In the genomic region with DNA sequence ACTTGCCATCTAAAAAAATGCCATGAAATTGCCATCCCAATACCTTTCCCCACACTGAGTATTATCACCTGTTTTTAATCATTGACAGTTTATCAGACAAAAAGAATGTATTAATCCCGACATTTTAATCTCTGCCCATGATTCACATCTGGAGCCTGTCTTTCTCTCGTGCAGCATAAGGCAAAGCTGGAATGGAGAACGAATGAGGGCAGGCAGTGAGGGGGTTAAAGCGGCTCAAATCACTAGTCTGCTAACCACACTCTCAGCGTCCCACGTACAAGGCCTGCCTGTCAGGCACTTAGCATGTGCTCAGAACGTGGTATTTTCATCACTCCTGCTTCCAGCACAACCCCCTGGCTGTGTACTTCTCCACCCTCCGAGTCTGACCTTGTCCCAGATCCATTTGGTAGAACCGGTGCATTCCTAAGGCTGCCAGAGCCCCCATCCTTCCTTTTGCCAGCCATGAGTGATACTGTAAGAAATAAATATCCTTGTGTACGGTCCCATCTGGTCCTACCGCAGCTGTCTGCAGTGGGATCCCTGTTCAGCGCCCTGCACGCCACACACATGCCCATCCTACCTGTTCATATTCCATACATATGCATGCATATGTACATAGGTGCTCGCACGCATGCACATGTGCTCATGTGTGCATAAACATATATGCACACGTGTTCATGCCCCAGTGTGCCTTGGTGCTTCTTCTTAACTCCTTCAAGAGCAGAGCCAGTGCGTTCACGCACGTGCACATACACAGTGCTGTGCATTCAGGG, we compare ENCODE assay signal across 18 cellular contexts. TPM values are rescaled to one million over a fixed set of nuclear protein-coding genes. Genes with fewer than 3 reads are reported as not detected.
DNase-seq lines count a peak whose midpoint lies in the region; ATAC-seq and TF ChIP-seq lines count a peak whose summit lies in the region.
"Had no signal": no experiment of that assay in that cellular context is flagged by ENCODE, and none has a peak within 500 bp of the region (broad histone marks: within the 10 kb centered on the region; RNA-seq: fewer than 3 reads in every experiment).

No MANE protein-coding gene starts in this region.

- CTCF ChIA-PET in SK-N-SH (lab: Yijun Ruan, JAX) (interaction anchor here (0.9 to 2.3 kb wide), 4 partner anchors 9 to 92 kb away, joined by 3 to 8 read pairs (median 6); no protein-coding TSS in a partner anchor), PC-3 (lab: Charles Lee) (no interaction called here)
- CTCF ChIA-PET in activated CD4-positive, alpha-beta memory T cell treated with anti-CD3 and anti-CD28 coated beads for 36 hours (lab: Charles Lee), result no interaction called here

- peak overlapping the region in 1 of 2 experiments; percentile 12; a peak in 2 of 4 replicates for H3K27ac ChIP-seq in SK-N-SH (ENCODE audit: low read depth in 2 of 2, low read length in 1 of 2)
- H3K27ac ChIP-seq in testis, result peak overlapping the region; percentile 21 to 84
- no peak overlapping the region for H3K27ac ChIP-seq in PC-3 (ENCODE audit: low read length)
- H3K27ac ChIP-seq: epithelial cell of prostate had no signal

- H3K27ac Mint-ChIP-seq in dendritic cell treated with granulocyte-macrophage colony-stimulating factor and Interleukin-4, amounts not matched to agents 40 ng/mL and 50 ng/mL, for 4 days, result peak overlapping the region; percentile 83
- peak overlapping the region; percentile 99 for H3K27ac Mint-ChIP-seq in mesothelial cell of epicardium
- H3K27ac Mint-ChIP-seq in activated CD4-positive, alpha-beta memory T cell treated with anti-CD3 and anti-CD28 coated beads for 36 hours, result no peak overlapping the region
- H3K27ac Mint-ChIP-seq: stimulated activated naive CD8-positive, alpha-beta T cell treated with anti-CD3 and anti-CD28 coated beads, Interleukin-15, amount 100 ng/mL, for 72 hours; T-helper 2 cell treated with Interferon-gamma antibody and Interleukin-4, amounts not matched to agents 5 μg/mL and 100 μg/mL, for 36 hours had no signal

- no peaks in the 10 kb centered on the region for H3K27me3 Mint-ChIP-seq in dendritic cell treated with granulocyte-macrophage colony-stimulating factor and Interleukin-4, amounts not matched to agents 40 ng/mL and 50 ng/mL, for 4 days
- no peaks in the 10 kb centered on the region for H3K27me3 Mint-ChIP-seq in mesothelial cell of epicardium (ENCODE audit: low read depth)
- H3K27me3 Mint-ChIP-seq in activated CD4-positive, alpha-beta memory T cell treated with anti-CD3 and anti-CD28 coated beads for 36 hours, result peaks cover 9% of the 10 kb centered on the region

- H3K4me2 ChIP-seq in SK-N-SH (0 out of 2 replicates have a peak overlapping the region, but pooled peaks have one; percentile 10), PC-3 (ENCODE audit: low read length) (no peak overlapping the region)

- POLR2A ChIA-PET in SK-N-SH (lab: Yijun Ruan, JAX) (no interaction called here), PC-3 (lab: Charles Lee; ENCODE audit: unreplicated experiment) (no interaction called here)
- POLR2A ChIA-PET in activated CD4-positive, alpha-beta memory T cell treated with anti-CD3 and anti-CD28 coated beads for 36 hours (lab: Charles Lee), result no interaction called here

- H3K36me3 ChIP-seq in SK-N-SH (replicated peaks in 1 of 2; ENCODE audit: control insufficient read depth in 1 of 2, insufficient read depth in 2 of 2, low read length in 1 of 2), result no peaks in the 10 kb centered on the region
- H3K36me3 ChIP-seq in testis (ENCODE audit: low read depth, missing control alignments), result no peaks in the 10 kb centered on the region
- H3K36me3 ChIP-seq in PC-3 (ENCODE audit: low read depth, low read length), result no peaks in the 10 kb centered on the region; the same call in 1 of the 2 replicates

- H3K4me1 Mint-ChIP-seq in dendritic cell treated with granulocyte-macrophage colony-stimulating factor and Interleukin-4, amounts not matched to agents 40 ng/mL and 50 ng/mL, for 4 days (ENCODE audit: low read depth), result peaks cover 90% of the 10 kb centered on the region
- H3K4me1 Mint-ChIP-seq in mesothelial cell of epicardium, result peaks cover 39% of the 10 kb centered on the region
- no peaks in the 10 kb centered on the region for H3K4me1 Mint-ChIP-seq in activated CD4-positive, alpha-beta memory T cell treated with anti-CD3 and anti-CD28 coated beads for 36 hours (ENCODE audit: low read depth)
- H3K4me1 Mint-ChIP-seq: stimulated activated naive CD8-positive, alpha-beta T cell treated with anti-CD3 and anti-CD28 coated beads, Interleukin-15, amount 100 ng/mL, for 72 hours had no signal

- no peak overlapping the region for H2AFZ ChIP-seq in SK-N-SH (ENCODE audit: low read depth)
- H2AFZ ChIP-seq in PC-3 (ENCODE audit: low read length), result no peak overlapping the region

- H3K9ac ChIP-seq in SK-N-SH, result no peak overlapping the region
- no peak overlapping the region for H3K9ac ChIP-seq in PC-3 (ENCODE audit: low read length)

- peaks cover 0 to 23% of the 10 kb centered on the region in 2 experiments; a peak in 2 of 4 replicates for H3K4me1 ChIP-seq in SK-N-SH (ENCODE audit: control insufficient read depth in 1 of 2, insufficient read depth in 2 of 2, low read depth in 1 of 2, low read length in 1 of 2)
- H3K4me1 ChIP-seq in testis, result peaks cover 54% of the 10 kb centered on the region
- H3K4me1 ChIP-seq in PC-3 (ENCODE audit: insufficient read depth, low read length), result peaks cover 8% of the 10 kb centered on the region

- no TSS peak for BruUV-seq in PC-3 (replicated peaks; lab: Mats Ljungman, UMichigan)

- intact Hi-C loops in dendritic cell treated with granulocyte-macrophage colony-stimulating factor and Interleukin-4, amounts not matched to agents 40 ng/mL and 50 ng/mL, for 4 days (cut with micrococcal nuclease), result loop anchor here (10.0 kb wide), 1 partner anchor 58 kb away; a partner anchor contains a TSS
- intact Hi-C loops in testis (cut with DNase I; ENCODE audit: low total_unique reads) (no loop called here), PC-3 (cut with micrococcal nuclease) (no loop called here)
- intact Hi-C loops in activated CD4-positive, alpha-beta memory T cell treated with anti-CD3 and anti-CD28 coated beads for 36 hours (cut with micrococcal nuclease), result no loop called here

- ATAC-seq in PC-3, result no peak
- ATAC-seq in HG02642 (IDR thresholded peaks at IDR 0.05; ENCODE audit: poor library complexity, unreplicated experiment), result no peak
- ATAC-seq: stimulated activated naive CD8-positive, alpha-beta T cell treated with anti-CD3 and anti-CD28 coated beads, Interleukin-15, amount 100 ng/mL, for 72 hours had no signal

- H3K9me3 Mint-ChIP-seq in dendritic cell treated with granulocyte-macrophage colony-stimulating factor and Interleukin-4, amounts not matched to agents 40 ng/mL and 50 ng/mL, for 4 days, result no peaks in the 10 kb centered on the region
- H3K9me3 Mint-ChIP-seq in mesothelial cell of epicardium, result no peaks in the 10 kb centered on the region
- no peaks in the 10 kb centered on the region for H3K9me3 Mint-ChIP-seq in activated CD4-positive, alpha-beta memory T cell treated with anti-CD3 and anti-CD28 coated beads for 36 hours
- H3K9me3 Mint-ChIP-seq: stimulated activated naive CD8-positive, alpha-beta T cell treated with anti-CD3 and anti-CD28 coated beads, Interleukin-15, amount 100 ng/mL, for 72 hours; T-helper 2 cell treated with Interferon-gamma antibody and Interleukin-4, amounts not matched to agents 5 μg/mL and 100 μg/mL, for 36 hours had no signal

- no peak for TF ChIP-seq RAD21 in SK-N-SH (IDR thresholded peaks at IDR 0.05; ENCODE audit: low read length)

- H3K9me3 ChIP-seq in SK-N-SH, result no peaks in the 10 kb centered on the region
- no peaks in the 10 kb centered on the region for H3K9me3 ChIP-seq in testis
- H3K9me3 ChIP-seq in PC-3 (ENCODE audit: low read length), result no peaks in the 10 kb centered on the region

- TF ChIP-seq POLR2A in testis (IDR thresholded peaks at IDR 0.05), result no peak

- no peaks in the 10 kb centered on the region for H3K79me2 ChIP-seq in SK-N-SH (ENCODE audit: insufficient read depth)
- peaks cover 3% of the 10 kb centered on the region; the same call in 1 of the 2 replicates for H3K79me2 ChIP-seq in PC-3 (ENCODE audit: low read length)

- DNase-seq in SK-N-SH (peak; percentile 46), mesothelial cell of epicardium (ENCODE audit: low spot score in 2 of 2, unreplicated experiment in 2 of 2) (no peak), testis (peak; percentile 59), PC-3 (no peak), UCSD-AML1 (lab: John Stamatoyannopoulos, UW; ENCODE audit: unreplicated experiment) (no peak)
- DNase-seq in activated CD4-positive, alpha-beta memory T cell treated with anti-CD3 and anti-CD28 coated beads for 36 hours, result no peak
- DNase-seq: activated CD4-positive, CD25-positive, alpha-beta regulatory T cell treated with anti-CD3 and anti-CD28 coated beads, Interleukin-2, amount 50 U/mL, for 72 hours; cortex of kidney; NCI-H1694 treated with DMSO at 0.1 percent for 48 hours; NCI-H446; SHP77 treated with DMSO at 0.1 percent for 48 hours; stimulated activated naive CD8-positive, alpha-beta T cell treated with anti-CD3 and anti-CD28 coated beads, Interleukin-15, amount 100 ng/mL, for 72 hours had no signal

- H3F3A ChIP-seq in SK-N-SH (replicated peaks; ENCODE audit: insufficient read depth) (no peaks in the 10 kb centered on the region), PC-3 (ENCODE audit: low read length, unreplicated experiment) (no peaks in the 10 kb centered on the region)

- H3K36me3 Mint-ChIP-seq in dendritic cell treated with granulocyte-macrophage colony-stimulating factor and Interleukin-4, amounts not matched to agents 40 ng/mL and 50 ng/mL, for 4 days (ENCODE audit: low read depth), result peaks cover 83% of the 10 kb centered on the region
- no peaks in the 10 kb centered on the region for H3K36me3 Mint-ChIP-seq in mesothelial cell of epicardium
- no peaks in the 10 kb centered on the region for H3K36me3 Mint-ChIP-seq in activated CD4-positive, alpha-beta memory T cell treated with anti-CD3 and anti-CD28 coated beads for 36 hours

- H3K9me2 ChIP-seq in SK-N-SH (no peaks in the 10 kb centered on the region), PC-3 (replicated peaks; ENCODE audit: low read length) (no peaks in the 10 kb centered on the region)

- H3K4me3 Mint-ChIP-seq in dendritic cell treated with granulocyte-macrophage colony-stimulating factor and Interleukin-4, amounts not matched to agents 40 ng/mL and 50 ng/mL, for 4 days, result no peak overlapping the region
- H3K4me3 Mint-ChIP-seq in mesothelial cell of epicardium, result no peak overlapping the region
- H3K4me3 Mint-ChIP-seq in activated CD4-positive, alpha-beta memory T cell treated with anti-CD3 and anti-CD28 coated beads for 36 hours, result no peak overlapping the region
- H3K4me3 Mint-ChIP-seq: stimulated activated naive CD8-positive, alpha-beta T cell treated with anti-CD3 and anti-CD28 coated beads, Interleukin-15, amount 100 ng/mL, for 72 hours; T-helper 2 cell treated with Interferon-gamma antibody and Interleukin-4, amounts not matched to agents 5 μg/mL and 100 μg/mL, for 36 hours had no signal

- H4K20me1 ChIP-seq in SK-N-SH (ENCODE audit: insufficient read depth) (0 out of 2 replicates have a peak, but pooled peaks cover 2% of the 10 kb centered on the region), PC-3 (ENCODE audit: low read length) (no peaks in the 10 kb centered on the region)

- H3K4me3 ChIP-seq in SK-N-SH (ENCODE audit: low read depth in 2 of 2, low read length in 1 of 2) (no peak overlapping the region), testis (no peak overlapping the region), PC-3 (ENCODE audit: low read length) (no peak overlapping the region)

- 86% methylated on average over 19 of the region's 19 CpGs for WGBS in SK-N-SH (ENCODE audit: low lambda C conversion rate)
- 43 to 60% methylated on average over 19 of the region's 19 CpGs for WGBS in testis, 2 donors

- H3K27me3 ChIP-seq in SK-N-SH (ENCODE audit: insufficient read depth), result no peaks in the 10 kb centered on the region
- no peaks in the 10 kb centered on the region for H3K27me3 ChIP-seq in testis
- no peaks in the 10 kb centered on the region for H3K27me3 ChIP-seq in PC-3 (ENCODE audit: low read length)

- no peak for TF ChIP-seq CTCF in SK-N-SH (IDR thresholded peaks at IDR 0.05)
- TF ChIP-seq CTCF in mesothelial cell of epicardium (IDR thresholded peaks at IDR 0.05; ENCODE audit: unreplicated experiment), result no peak
- no peak for TF ChIP-seq CTCF in testis (IDR thresholded peaks at IDR 0.05)
- TF ChIP-seq CTCF in PC-3 (conservative IDR thresholded peaks at IDR 0.05; ENCODE audit: low read depth, low read length), result no peak

- TF ChIP-seq EP300 in SK-N-SH (IDR thresholded peaks at IDR 0.05; ENCODE audit: borderline replicate concordance in 1 of 2, low read depth in 1 of 2, low read length in 1 of 2), result no peak

RNA-seq across cellular contexts. Expression of a gene that starts 34.6 kb away (rescaled TPM):
- polyA plus RNA-seq in SK-N-SH (2012; rRNA removed) (0.48 and 0.55 TPM in 2 replicates), testis (ENCODE audit: insufficient read depth, low read depth, low replicate concordance) (59.0 TPM)
- 0.26 and 0.31 TPM in 2 replicates for polyA plus RNA-seq in SK-N-SH (2012; cell fraction: cytosol; rRNA removed)
- 0.82 and 1.5 TPM in 2 replicates for polyA plus RNA-seq in SK-N-SH (2012; cell fraction: nucleus; rRNA removed)
- total RNA-seq in mesothelial cell of epicardium (1.0 to 1.3 TPM (median 1.1 TPM) in 3 replicates), testis (10 to 100 TPM; 22.0 to 73.3 TPM), PC-3 (2014; rRNA removed) (0.95 and 1.4 TPM in 2 replicates)
- not detected for total RNA-seq in activated CD4-positive, alpha-beta memory T cell treated with anti-CD3 and anti-CD28 coated beads for 36 hours
- total RNA-seq: lung microvascular endothelial cell, MCF 10A had no signal

RNA-seq across cellular contexts. Expression of a gene that starts 58.9 kb away (rescaled TPM):
- 20.5 and 25.6 TPM in 2 replicates for polyA plus RNA-seq in SK-N-SH (2012; rRNA removed)
- 18.6 and 23.4 TPM in 2 replicates for polyA plus RNA-seq in SK-N-SH (2012; cell fraction: cytosol; rRNA removed)
- polyA plus RNA-seq in SK-N-SH (2012; cell fraction: nucleus; rRNA removed), result 18.5 and 19.6 TPM in 2 replicates
- total RNA-seq in mesothelial cell of epicardium, result 10.4 to 11.2 TPM (median 10.9 TPM) in 3 replicates
- total RNA-seq in testis, result 1 to 10 TPM; 5.3 to 7.9 TPM
- polyA plus RNA-seq in testis (ENCODE audit: insufficient read depth, low read depth, low replicate concordance), result 5.3 TPM
- 12.6 and 20.8 TPM in 2 replicates for total RNA-seq in PC-3 (2014; rRNA removed)
- total RNA-seq in activated CD4-positive, alpha-beta memory T cell treated with anti-CD3 and anti-CD28 coated beads for 36 hours, result not detected

Comparison
In these comparisons a context has a peak if more than half of its experiments do, and no peak if none do; other contexts are left out.
1. DNase-seq: peak in SK-N-SH (single experiment) and testis (single experiment); none in mesothelial cell of epicardium (0 of 2), PC-3 (single experiment), activated CD4-positive, alpha-beta memory T cell treated with anti-CD3 and anti-CD28 coated beads for 36 hours (single experiment) and UCSD-AML1 (single experiment).
2. RNA of a gene that starts 58.9 kb away (total RNA-seq): 12.6 to 20.8 TPM in PC-3, 10.4 to 11.2 TPM in mesothelial cell of epicardium and 5.3 to 7.9 TPM in testis; not detected in activated CD4-positive, alpha-beta memory T cell treated with anti-CD3 and anti-CD28 coated beads for 36 hours; every median in the first group is over 4 times any median in the second.